21 cellular contexts compared by ENCODE assay signal in the genomic region with DNA sequence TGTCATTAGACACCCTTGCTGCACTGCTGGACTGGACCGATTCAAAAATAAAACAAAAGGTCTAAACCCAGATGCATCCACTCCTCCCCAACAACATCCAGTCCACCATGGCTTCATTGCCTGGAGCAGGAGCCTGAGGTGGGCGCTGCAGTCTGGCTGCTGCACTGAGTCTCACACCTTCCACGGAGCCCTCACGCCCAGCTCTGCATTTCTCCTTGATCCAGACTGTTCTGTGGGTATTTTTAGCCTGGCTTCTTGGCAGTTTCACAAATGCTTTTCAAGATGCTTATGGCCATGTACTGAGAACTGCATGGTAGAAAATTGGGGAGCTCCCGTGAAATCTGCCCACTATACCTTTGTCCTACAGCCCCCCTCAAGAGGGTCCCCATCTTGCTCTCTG. TPM values are rescaled to one million over a fixed set of nuclear protein-coding genes. Genes with fewer than 3 reads are reported as not detected.
DNase-seq lines count a peak whose midpoint lies in the region; ATAC-seq and TF ChIP-seq lines count a peak whose summit lies in the region.
"Had no signal": no experiment of that assay in that cellular context is flagged by ENCODE, and none has a peak within 500 bp of the region (broad histone marks: within the 10 kb centered on the region; RNA-seq: fewer than 3 reads in every experiment).

No MANE protein-coding gene starts in this region.

- H3K36me3 ChIP-seq in left ventricle myocardium inferior (no peaks in the 10 kb centered on the region), rectal smooth muscle tissue (ENCODE audit: control insufficient read depth, insufficient read depth, low read length) (no peaks in the 10 kb centered on the region)
- H3K36me3 ChIP-seq: SJSA1 had no signal

- TF ChIP-seq CTCF in dorsolateral prefrontal cortex (IDR thresholded peaks at IDR 0.05 in 54 of 56, conservative IDR thresholded peaks at IDR 0.05 in 2 of 56; ENCODE audit: low read depth in 1 of 56, partially characterized antibody in 56 of 56) (peak in 2 of 56 donors; percentile 22 to 24), left ventricle myocardium inferior (IDR thresholded peaks at IDR 0.05; ENCODE audit: borderline replicate concordance) (peak; percentile 16), endothelial cell (IDR thresholded peaks at IDR 0.05; ENCODE audit: unreplicated experiment) (no peak)

- H3K4me1 Mint-ChIP-seq in endothelial cell (ENCODE audit: unreplicated experiment) = peaks cover 9% of the 10 kb centered on the region

- no peak overlapping the region for H3K27ac Mint-ChIP-seq in endothelial cell (ENCODE audit: unreplicated experiment)

- no peak overlapping the region for H3K4me3 Mint-ChIP-seq in endothelial cell (ENCODE audit: unreplicated experiment)

- no peaks in the 10 kb centered on the region for H3K9me3 ChIP-seq in left ventricle myocardium inferior (replicated peaks)
- H3K9me3 ChIP-seq: SJSA1 had no signal

- intact Hi-C loops in dorsolateral prefrontal cortex (cut with DNase I) = no loop called here
- intact Hi-C loops in left ventricle myocardium inferior (cut with micrococcal nuclease) = no loop called here

- peaks cover 0 to 11% (median 0%) of the 10 kb centered on the region in 45 donors for H3K27me3 ChIP-seq in dorsolateral prefrontal cortex
- H3K27me3 ChIP-seq in left ventricle myocardium inferior (ENCODE audit: low read depth) = no peaks in the 10 kb centered on the region
- peaks cover 4% of the 10 kb centered on the region for H3K27me3 ChIP-seq in rectal smooth muscle tissue (ENCODE audit: control insufficient read depth, insufficient read depth, low read length)
- H3K27me3 ChIP-seq: SJSA1 had no signal

- peaks cover 7% of the 10 kb centered on the region for H3K27me3 Mint-ChIP-seq in endothelial cell (ENCODE audit: unreplicated experiment)

- in situ Hi-C loops in G401 (cut with HindIII; ENCODE audit: low sequenced_read_pairs) = no loop called here

- CTCF ChIA-PET in HEK293T (lab: Yijun Ruan, JAX) = interaction anchor here (0.8 to 4.1 kb wide), 2 partner anchors 16 to 25 kb away, joined by 3 to 21 read pairs; no protein-coding TSS in a partner anchor

- no peak overlapping the region for H3K9ac ChIP-seq in rectal smooth muscle tissue (ENCODE audit: low read length)

- POLR2A ChIA-PET in HEK293T (lab: Yijun Ruan, JAX) = interaction anchor here (0.8 kb wide), 1 partner anchor 22 kb away, joined by 3 read pairs; no protein-coding TSS in a partner anchor

- peak overlapping the region in 26 of 59 donors; percentile 6 to 78 (median 40) for H3K27ac ChIP-seq in dorsolateral prefrontal cortex
- peak overlapping the region; percentile 50 for H3K27ac ChIP-seq in left ventricle myocardium inferior (replicated peaks)
- H3K27ac ChIP-seq in rectal smooth muscle tissue (ENCODE audit: low read depth, low read length) = peak overlapping the region; percentile 29
- H3K27ac ChIP-seq: SJSA1 had no signal

- DNase-seq in G401 (ENCODE audit: low spot score) (peak; percentile 83), dorsolateral prefrontal cortex (peak in 7 of 10 donors; percentile 30 to 75 (median 59)), left ventricle myocardium inferior (no peak), HEK293T (ENCODE audit: extremely low spot score) (no peak), endothelial cell (ENCODE audit: low spot score) (no peak)
- DNase-seq: Calu3, DMS79 treated with DMSO at 0.1 percent for 48 hours, NCI-H1092, NCI-H1417 treated with DMSO at 0.1 percent for 48 hours, NCI-H187, NCI-H2081 treated with DMSO at 0.1 percent for 48 hours, NCI-H2171, NCI-H226, NCI-H524, NCI-H774, PC-3 had no signal

- H3K36me3 Mint-ChIP-seq in endothelial cell (ENCODE audit: low read depth, unreplicated experiment) = no peaks in the 10 kb centered on the region

- no peak for ATAC-seq in GM19463 (IDR thresholded peaks at IDR 0.05; ENCODE audit: unreplicated experiment)
- ATAC-seq: HCT116, PC-3 had no signal

- H3K4me1 ChIP-seq in left ventricle myocardium inferior (peaks cover 14% of the 10 kb centered on the region), rectal smooth muscle tissue (ENCODE audit: control insufficient read depth, insufficient read depth, low read length) (peaks cover 3% of the 10 kb centered on the region)
- H3K4me1 ChIP-seq: SJSA1 had no signal

- no peak overlapping the region for H3K4me3 ChIP-seq in dorsolateral prefrontal cortex
- H3K4me3 ChIP-seq in left ventricle myocardium inferior = no peak overlapping the region
- no peak overlapping the region for H3K4me3 ChIP-seq in rectal smooth muscle tissue (ENCODE audit: low read length)
- H3K4me3 ChIP-seq: SJSA1 had no signal

- H3K9me3 Mint-ChIP-seq in endothelial cell (ENCODE audit: unreplicated experiment) = no peaks in the 10 kb centered on the region

TF ChIP-seq in HEK293T, 16 proteins besides CTCF, POLR2A, EP300 and RAD21:
- TF ChIP-seq FOXA1 (IDR thresholded peaks at IDR 0.05) = no peak
- TF ChIP-seq L3MBTL2 (conservative IDR thresholded peaks at IDR 0.05) = no peak
- TF ChIP-seq SUZ12 (IDR thresholded peaks at IDR 0.05) = no peak
- TF ChIP-seq, protein P1, sequence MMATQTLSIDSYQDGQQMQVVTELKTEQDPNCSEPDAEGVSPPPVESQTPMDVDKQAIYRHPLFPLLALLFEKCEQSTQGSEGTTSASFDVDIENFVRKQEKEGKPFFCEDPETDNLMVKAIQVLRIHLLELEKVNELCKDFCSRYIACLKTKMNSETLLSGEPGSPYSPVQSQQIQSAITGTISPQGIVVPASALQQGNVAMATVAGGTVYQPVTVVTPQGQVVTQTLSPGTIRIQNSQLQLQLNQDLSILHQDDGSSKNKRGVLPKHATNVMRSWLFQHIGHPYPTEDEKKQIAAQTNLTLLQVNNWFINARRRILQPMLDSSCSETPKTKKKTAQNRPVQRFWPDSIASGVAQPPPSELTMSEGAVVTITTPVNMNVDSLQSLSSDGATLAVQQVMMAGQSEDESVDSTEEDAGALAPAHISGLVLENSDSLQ (IDR thresholded peaks at IDR 0.05) = no peak
- no peak for TF ChIP-seq ZNF384 (IDR thresholded peaks at IDR 0.05)
- no peak for TF ChIP-seq TARDBP (IDR thresholded peaks at IDR 0.05)
- no peak for TF ChIP-seq HDGF (IDR thresholded peaks at IDR 0.05; ENCODE audit: borderline replicate concordance)
- no peak for TF ChIP-seq LEF1 (IDR thresholded peaks at IDR 0.05; ENCODE audit: borderline replicate concordance)
- TF ChIP-seq NFRKB (IDR thresholded peaks at IDR 0.05) = no peak
- TF ChIP-seq BHLHE40 (IDR thresholded peaks at IDR 0.05; ENCODE audit: borderline replicate concordance) = no peak
- no peak for TF ChIP-seq SP1 (IDR thresholded peaks at IDR 0.05)

RNA-seq across cellular contexts. Expression of a gene that starts 53.3 kb away (rescaled TPM):
- 35.9 and 41.8 TPM in 2 replicates for total RNA-seq in G401 (2014; rRNA removed; shearing (Covaris generic))
- total RNA-seq in dorsolateral prefrontal cortex (100 to 1,000 TPM in 42 of 120 experiments, 10 to 100 TPM in 78; 43.5 to 270 (median 90.6) TPM), left ventricle myocardium inferior (36.2 TPM), endothelial cell (ENCODE audit: unreplicated experiment) (438 TPM)
- total RNA-seq: Calu3, HT-29 had no signal

RNA-seq across cellular contexts. Expression of a gene that starts 58.8 kb away (rescaled TPM):
- 0.51 and 0.74 TPM in 2 replicates for total RNA-seq in G401 (2014; rRNA removed; shearing (Covaris generic))
- total RNA-seq in dorsolateral prefrontal cortex (100 to 1,000 TPM in 25 of 120 experiments, 10 to 100 TPM in 95; 29.3 to 315 (median 85.3) TPM), left ventricle myocardium inferior (44.1 TPM), endothelial cell (ENCODE audit: unreplicated experiment) (6.6 TPM)
- total RNA-seq: SJSA1 had no signal

Comparison
In these comparisons a context has a peak if more than half of its experiments do, and no peak if none do; other contexts are left out.
1. DNase-seq: peak in G401 (single experiment) and dorsolateral prefrontal cortex (7 of 10); none in left ventricle myocardium inferior (single experiment), HEK293T (single experiment) and endothelial cell (single experiment).